In genomic region chr1:29502225-29502755, GRCh38 we compare ENCODE assay signal across 22 cellular contexts.
DNase-seq lines count a peak whose midpoint lies in the region; ATAC-seq and TF ChIP-seq lines count a peak whose summit lies in the region.
"Had no signal": no experiment of that assay in that cellular context is flagged by ENCODE, and none has a peak within 500 bp of the region (broad histone marks: within the 10 kb centered on the region; RNA-seq: fewer than 3 reads in every experiment).

No MANE protein-coding gene starts in this region.

- TF ChIP-seq POLR2A in sigmoid colon (IDR thresholded peaks at IDR 0.05), result no peak

- H3K9ac ChIP-seq in NT2/D1 (ENCODE audit: insufficient read length, low read depth), result peak overlapping the region; percentile 57

- H3K4me1 ChIP-seq in NT2/D1 (ENCODE audit: insufficient read depth, insufficient read length), result peaks cover 49% of the 10 kb centered on the region
- no peaks in the 10 kb centered on the region for H3K4me1 ChIP-seq in sigmoid colon
- H3K4me1 ChIP-seq: SJSA1 had no signal

- H3K9me3 Mint-ChIP-seq in chondrocyte (ENCODE audit: low read depth), result no peaks in the 10 kb centered on the region
- H3K9me3 Mint-ChIP-seq: CD8-positive, alpha-beta T cell; IgD-negative memory B cell had no signal

- H3K27ac ChIP-seq in sigmoid colon, result no peak overlapping the region
- H3K27ac ChIP-seq: SJSA1 had no signal

- H3K4me3 Mint-ChIP-seq in chondrocyte (ENCODE audit: unreplicated experiment), result no peak overlapping the region
- H3K4me3 Mint-ChIP-seq: CD8-positive, alpha-beta T cell; HFFc6 had no signal

- peaks cover 42% of the 10 kb centered on the region for H3K27me3 Mint-ChIP-seq in chondrocyte (ENCODE audit: low read depth)

- peak; percentile 21 for DNase-seq in activated effector memory CD4-positive, alpha-beta T cell treated with anti-CD3 and anti-CD28 coated beads, Interleukin-2, amount 50 U/mL, for 16 hours
- DNase-seq in activated effector memory CD4-positive, alpha-beta T cell treated with Interleukin-2 at 50 U/mL for 16 hours, result no peak
- DNase-seq in NT2/D1 (ENCODE audit: low read depth, low spot score) (no peak), left lobe of liver (ENCODE audit: low spot score) (peak; percentile 11), sigmoid colon (peak; percentile 15), chondrocyte (ENCODE audit: low spot score) (no peak)
- DNase-seq: AML-193; C1 segment of cervical spinal cord; Calu3; CD8-positive, alpha-beta T cell; HFFc6; MV-4-11; NCI-H1105 treated with DMSO at 0.1 percent for 48 hours; NCI-H1694; NCI-H2081; NCI-H2171; NCI-H526; OCI-M1 had no signal

- H3K27ac Mint-ChIP-seq in chondrocyte (ENCODE audit: unreplicated experiment), result no peak overlapping the region
- H3K27ac Mint-ChIP-seq: CD8-positive, alpha-beta T cell; HFFc6; IgD-negative memory B cell had no signal

- 80 to 89% methylated on average over 3 of the region's 3 CpGs for WGBS in sigmoid colon, 2 donors

- no peak for TF ChIP-seq CTCF in sigmoid colon (IDR thresholded peaks at IDR 0.05)
- no peak for TF ChIP-seq CTCF in chondrocyte (IDR thresholded peaks at IDR 0.05)

- H3K4me3 ChIP-seq in NT2/D1 (ENCODE audit: insufficient read length, low read depth) (no peak overlapping the region), sigmoid colon (no peak overlapping the region)
- H3K4me3 ChIP-seq: SJSA1 had no signal

- no peaks in the 10 kb centered on the region for H3K36me3 Mint-ChIP-seq in chondrocyte (ENCODE audit: low read depth)
- H3K36me3 Mint-ChIP-seq: CD8-positive, alpha-beta T cell; IgD-negative memory B cell had no signal

- TF ChIP-seq EP300 in sigmoid colon (IDR thresholded peaks at IDR 0.05), result no peak

- H3K27me3 ChIP-seq in NT2/D1 (ENCODE audit: insufficient read depth, insufficient read length) (no peaks in the 10 kb centered on the region), sigmoid colon (peaks cover 0 to 32% (median 8%) of the 10 kb centered on the region in 3 donors)

- H3K9me3 ChIP-seq in NT2/D1 (ENCODE audit: insufficient read depth, low read length) (no peaks in the 10 kb centered on the region), sigmoid colon (no peaks in the 10 kb centered on the region)
- H3K9me3 ChIP-seq: SJSA1 had no signal

- H3K36me3 ChIP-seq in NT2/D1 (ENCODE audit: insufficient read depth, insufficient read length, low read length), result no peaks in the 10 kb centered on the region
- no peaks in the 10 kb centered on the region for H3K36me3 ChIP-seq in sigmoid colon
- H3K36me3 ChIP-seq: SJSA1 had no signal

- no peaks in the 10 kb centered on the region for H3K4me1 Mint-ChIP-seq in chondrocyte (ENCODE audit: low read depth)
- H3K4me1 Mint-ChIP-seq: IgD-negative memory B cell had no signal

- ATAC-seq in left lobe of liver, result no peak
- ATAC-seq in GM18873 (IDR thresholded peaks at IDR 0.05; ENCODE audit: low FRiP score, unreplicated experiment), result no peak
- no peak for ATAC-seq in GM18511 (IDR thresholded peaks at IDR 0.05; ENCODE audit: unreplicated experiment)
- ATAC-seq: CD8-positive, alpha-beta T cell had no signal

- intact Hi-C loops in sigmoid colon (cut with DNase I), result no loop called here

Comparison
In these comparisons a context has a peak if more than half of its experiments do, and no peak if none do; other contexts are left out.
1. DNase-seq: peak in activated effector memory CD4-positive, alpha-beta T cell treated with anti-CD3 and anti-CD28 coated beads, Interleukin-2, amount 50 U/mL, for 16 hours (single experiment), left lobe of liver (single experiment) and sigmoid colon (single experiment); none in activated effector memory CD4-positive, alpha-beta T cell treated with Interleukin-2 at 50 U/mL for 16 hours (single experiment), NT2/D1 (single experiment) and chondrocyte (single experiment).